1 cellular context compared by ENCODE assay signal in the genomic region with DNA sequence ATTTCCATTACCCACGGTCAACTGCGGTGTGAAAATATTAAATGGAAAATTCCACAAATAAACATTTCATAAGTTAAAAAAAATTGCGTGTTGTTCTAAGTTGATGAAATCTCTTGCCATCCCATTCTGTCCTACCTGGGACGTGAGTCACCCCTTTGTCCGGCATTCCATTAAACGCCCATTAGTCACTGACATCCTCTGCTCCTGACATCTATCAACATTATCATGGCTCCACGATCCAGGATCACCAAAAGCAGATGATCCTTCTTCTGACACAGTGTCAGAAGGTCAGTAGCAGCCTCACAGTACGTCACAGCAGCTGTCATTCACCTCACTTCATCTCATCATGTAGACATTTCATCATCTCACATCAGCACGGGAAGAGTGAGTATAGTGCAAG.
TF ChIP-seq lines count a peak whose summit lies in the region.

No MANE protein-coding gene starts in this region.

TF ChIP-seq in H1, 55 proteins besides CTCF, POLR2A, EP300 and RAD21 (continued from another document):
- TF ChIP-seq, protein P1, sequence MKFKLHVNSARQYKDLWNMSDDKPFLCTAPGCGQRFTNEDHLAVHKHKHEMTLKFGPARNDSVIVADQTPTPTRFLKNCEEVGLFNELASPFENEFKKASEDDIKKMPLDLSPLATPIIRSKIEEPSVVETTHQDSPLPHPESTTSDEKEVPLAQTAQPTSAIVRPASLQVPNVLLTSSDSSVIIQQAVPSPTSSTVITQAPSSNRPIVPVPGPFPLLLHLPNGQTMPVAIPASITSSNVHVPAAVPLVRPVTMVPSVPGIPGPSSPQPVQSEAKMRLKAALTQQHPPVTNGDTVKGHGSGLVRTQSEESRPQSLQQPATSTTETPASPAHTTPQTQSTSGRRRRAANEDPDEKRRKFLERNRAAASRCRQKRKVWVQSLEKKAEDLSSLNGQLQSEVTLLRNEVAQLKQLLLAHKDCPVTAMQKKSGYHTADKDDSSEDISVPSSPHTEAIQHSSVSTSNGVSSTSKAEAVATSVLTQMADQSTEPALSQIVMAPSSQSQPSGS (IDR thresholded peaks at IDR 0.05; ENCODE audit: low read length), result no peak
- TF ChIP-seq RXRA (IDR thresholded peaks at IDR 0.05; ENCODE audit: insufficient read depth, low read depth, low read length) (no peak), EGR1 (IDR thresholded peaks at IDR 0.05; ENCODE audit: borderline replicate concordance, low read depth, low read length) (no peak), CHD2 (IDR thresholded peaks at IDR 0.05; ENCODE audit: low read length) (no peak), MAFK (IDR thresholded peaks at IDR 0.05; ENCODE audit: low read depth, low read length) (no peak), SAP30 (IDR thresholded peaks at IDR 0.05; ENCODE audit: insufficient read depth, insufficient replicate concordance, low read length) (no peak), EZH2 (IDR thresholded peaks at IDR 0.05; ENCODE audit: low read depth, low read length, severe bottlenecking) (no peak), GTF2F1 (IDR thresholded peaks at IDR 0.05; ENCODE audit: borderline replicate concordance, low read depth, low read length) (no peak), CHD1 (IDR thresholded peaks at IDR 0.05; ENCODE audit: low read depth, low read length) (no peak), NANOG (IDR thresholded peaks at IDR 0.05; ENCODE audit: insufficient read depth, low read depth, low read length, poor library complexity, severe bottlenecking) (no peak)
- TF ChIP-seq, protein P2, sequence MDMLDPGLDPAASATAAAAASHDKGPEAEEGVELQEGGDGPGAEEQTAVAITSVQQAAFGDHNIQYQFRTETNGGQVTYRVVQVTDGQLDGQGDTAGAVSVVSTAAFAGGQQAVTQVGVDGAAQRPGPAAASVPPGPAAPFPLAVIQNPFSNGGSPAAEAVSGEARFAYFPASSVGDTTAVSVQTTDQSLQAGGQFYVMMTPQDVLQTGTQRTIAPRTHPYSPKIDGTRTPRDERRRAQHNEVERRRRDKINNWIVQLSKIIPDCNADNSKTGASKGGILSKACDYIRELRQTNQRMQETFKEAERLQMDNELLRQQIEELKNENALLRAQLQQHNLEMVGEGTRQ (IDR thresholded peaks at IDR 0.05; ENCODE audit: low read length), result no peak
